1 cellular context compared by ENCODE assay signal in genomic region chr6:28825732-28826293, GRCh38.
TF ChIP-seq lines count a peak whose summit lies in the region.

No MANE protein-coding gene starts in this region.

TF ChIP-seq in WTC11, 78 proteins besides CTCF, POLR2A, EP300 and RAD21 (continued from another document):
- TF ChIP-seq KAT7 (CRISPR knock-in tag; IDR thresholded peaks at IDR 0.05; ENCODE audit: borderline replicate concordance) (no peak), HMGA2 (CRISPR knock-in tag; IDR thresholded peaks at IDR 0.05) (no peak)
- TF ChIP-seq, protein P1, sequence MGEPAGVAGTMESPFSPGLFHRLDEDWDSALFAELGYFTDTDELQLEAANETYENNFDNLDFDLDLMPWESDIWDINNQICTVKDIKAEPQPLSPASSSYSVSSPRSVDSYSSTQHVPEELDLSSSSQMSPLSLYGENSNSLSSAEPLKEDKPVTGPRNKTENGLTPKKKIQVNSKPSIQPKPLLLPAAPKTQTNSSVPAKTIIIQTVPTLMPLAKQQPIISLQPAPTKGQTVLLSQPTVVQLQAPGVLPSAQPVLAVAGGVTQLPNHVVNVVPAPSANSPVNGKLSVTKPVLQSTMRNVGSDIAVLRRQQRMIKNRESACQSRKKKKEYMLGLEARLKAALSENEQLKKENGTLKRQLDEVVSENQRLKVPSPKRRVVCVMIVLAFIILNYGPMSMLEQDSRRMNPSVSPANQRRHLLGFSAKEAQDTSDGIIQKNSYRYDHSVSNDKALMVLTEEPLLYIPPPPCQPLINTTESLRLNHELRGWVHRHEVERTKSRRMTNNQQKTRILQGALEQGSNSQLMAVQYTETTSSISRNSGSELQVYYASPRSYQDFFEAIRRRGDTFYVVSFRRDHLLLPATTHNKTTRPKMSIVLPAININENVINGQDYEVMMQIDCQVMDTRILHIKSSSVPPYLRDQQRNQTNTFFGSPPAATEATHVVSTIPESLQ (CRISPR knock-in tag; IDR thresholded peaks at IDR 0.05), result no peak
- TF ChIP-seq, protein P2, sequence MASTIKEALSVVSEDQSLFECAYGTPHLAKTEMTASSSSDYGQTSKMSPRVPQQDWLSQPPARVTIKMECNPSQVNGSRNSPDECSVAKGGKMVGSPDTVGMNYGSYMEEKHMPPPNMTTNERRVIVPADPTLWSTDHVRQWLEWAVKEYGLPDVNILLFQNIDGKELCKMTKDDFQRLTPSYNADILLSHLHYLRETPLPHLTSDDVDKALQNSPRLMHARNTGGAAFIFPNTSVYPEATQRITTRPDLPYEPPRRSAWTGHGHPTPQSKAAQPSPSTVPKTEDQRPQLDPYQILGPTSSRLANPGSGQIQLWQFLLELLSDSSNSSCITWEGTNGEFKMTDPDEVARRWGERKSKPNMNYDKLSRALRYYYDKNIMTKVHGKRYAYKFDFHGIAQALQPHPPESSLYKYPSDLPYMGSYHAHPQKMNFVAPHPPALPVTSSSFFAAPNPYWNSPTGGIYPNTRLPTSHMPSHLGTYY (CRISPR knock-in tag; IDR thresholded peaks at IDR 0.05), result no peak
